In genomic region chr6:29847871-29848630, GRCh38 we compare ENCODE assay signal across 8 cellular contexts. TPM values are rescaled to one million over a fixed set of nuclear protein-coding genes. Genes with fewer than 3 reads are reported as not detected.
DNase-seq lines count a peak whose midpoint lies in the region; ATAC-seq and TF ChIP-seq lines count a peak whose summit lies in the region.

No MANE protein-coding gene starts in this region.

- TF ChIP-seq CTCF in AG09319 (IDR thresholded peaks at IDR 0.05; ENCODE audit: low read depth, low read length) = peak; percentile 93
- peak; percentile 99 for TF ChIP-seq CTCF in chondrocyte (IDR thresholded peaks at IDR 0.05)

- no peak overlapping the region for H3K4me3 Mint-ChIP-seq in chondrocyte (ENCODE audit: unreplicated experiment)

- ATAC-seq in GM21825 (IDR thresholded peaks at IDR 0.05; ENCODE audit: unreplicated experiment) (peak; percentile 44), left lobe of liver (peak; percentile 98), GM18870 (IDR thresholded peaks at IDR 0.05; ENCODE audit: unreplicated experiment) (no peak)

- peak; percentile 12 for DNase-seq in AG09319 (ENCODE audit: extremely low read depth, low read depth)
- DNase-seq in NCI-H510A (lab: John Stamatoyannopoulos, UW) = peak; percentile 36
- peak; percentile 89 for DNase-seq in activated CD4-positive, alpha-beta T cell treated with anti-CD3 and anti-CD28 coated beads for 48 hours
- DNase-seq in chondrocyte (ENCODE audit: low spot score) = no peak
- DNase-seq in left lobe of liver (ENCODE audit: low spot score) = peak; percentile 73
- DNase-seq in stimulated activated CD4-positive, alpha-beta T cell treated with anti-CD3 and anti-CD28 coated beads, Interleukin-4, amount 100 ng/mL, for 4 hours = peak; percentile 77 to 87

- H3K27ac Mint-ChIP-seq in chondrocyte (ENCODE audit: unreplicated experiment) = no peak overlapping the region

- H3K36me3 Mint-ChIP-seq in chondrocyte (ENCODE audit: low read depth) = no peaks in the 10 kb centered on the region

- peaks cover 62% of the 10 kb centered on the region for H3K27me3 Mint-ChIP-seq in chondrocyte (ENCODE audit: low read depth)

- H3K4me1 Mint-ChIP-seq in chondrocyte (ENCODE audit: low read depth) = no peaks in the 10 kb centered on the region

- peaks cover under 1% of the 10 kb centered on the region for H3K9me3 Mint-ChIP-seq in chondrocyte (ENCODE audit: low read depth)

RNA-seq across cellular contexts. Expression of gene HLA-G, which starts 20.4 kb away (rescaled TPM):
- 0.30 to 0.46 TPM in 2 of 3 replicates, not detected in the other for total RNA-seq in chondrocyte
- total RNA-seq in left lobe of liver = not detected
